In the genomic region with DNA sequence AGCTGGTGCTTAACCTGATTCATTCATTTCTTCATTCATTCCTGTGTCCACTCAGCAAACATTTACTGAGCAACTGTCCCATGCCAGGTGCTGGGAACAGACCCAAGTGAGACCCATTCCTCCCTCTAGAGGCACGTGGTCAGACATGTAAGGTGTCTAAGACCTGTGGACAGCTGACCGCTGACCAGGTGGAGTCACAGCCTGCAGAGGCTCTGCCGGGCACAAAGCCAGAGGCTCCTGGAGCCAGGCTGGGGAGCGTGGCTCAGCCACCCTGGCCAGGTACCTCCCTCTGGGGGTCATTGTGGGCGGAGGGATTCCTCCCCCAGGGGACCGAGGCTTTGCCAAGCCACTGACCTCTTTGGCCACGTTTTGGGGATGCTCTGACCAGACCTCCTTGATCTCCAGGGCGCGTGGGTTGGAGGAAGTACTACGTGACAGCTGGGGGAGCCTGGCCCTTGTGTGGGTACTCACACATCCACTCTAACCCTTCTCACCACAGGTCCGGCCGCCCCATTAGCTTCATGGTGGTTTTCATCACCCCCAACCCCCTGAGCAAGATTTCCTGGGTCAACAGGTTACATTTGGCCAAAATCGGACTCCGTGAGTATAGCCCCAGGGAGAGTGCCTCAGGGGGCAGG, we compare ENCODE assay signal across 26 cellular contexts.
DNase-seq lines count a peak whose midpoint lies in the region; ATAC-seq and TF ChIP-seq lines count a peak whose summit lies in the region.
"Had no signal": no experiment of that assay in that cellular context is flagged by ENCODE, and none has a peak within 500 bp of the region (broad histone marks: within the 10 kb centered on the region; RNA-seq: fewer than 3 reads in every experiment).

No MANE protein-coding gene starts in this region.

- H3K4me3 Mint-ChIP-seq in chondrocyte (ENCODE audit: unreplicated experiment) = no peak overlapping the region
- H3K4me3 Mint-ChIP-seq: CD4-positive, alpha-beta memory T cell; HFFc6 had no signal

- 35% methylated on average over 8 of the region's 14 CpGs for WGBS in right lobe of liver (ENCODE audit: insufficient coverage, low coverage, low lambda C conversion rate, missing lambda C conversion rate)

- no peak for TF ChIP-seq POLR2A in right lobe of liver (IDR thresholded peaks at IDR 0.05)

- peak; percentile 47 to 67 (median 48) for ATAC-seq in right lobe of liver
- ATAC-seq in HG03469 (IDR thresholded peaks at IDR 0.05; ENCODE audit: unreplicated experiment) = no peak

- H3K4me1 ChIP-seq in right lobe of liver = no peaks in the 10 kb centered on the region
- H3K4me1 ChIP-seq: HAP-1 had no signal

- peak overlapping the region; percentile 12 for H3K27ac Mint-ChIP-seq in chondrocyte (ENCODE audit: unreplicated experiment)
- H3K27ac Mint-ChIP-seq: CD4-positive, alpha-beta memory T cell; HFFc6 had no signal

- in situ Hi-C loops in brain microvascular endothelial cell (cut with HindIII; ENCODE audit: low pct_ligation_motif_present, low sequenced_read_pairs) = no loop called here

- H3K4me3 ChIP-seq in right lobe of liver = no peak overlapping the region
- H3K4me3 ChIP-seq in brain microvascular endothelial cell (ENCODE audit: low read depth, low read length) = no peak overlapping the region
- H3K4me3 ChIP-seq: HAP-1, Peyer's patch had no signal

- peaks cover 58% of the 10 kb centered on the region for H3K36me3 Mint-ChIP-seq in chondrocyte (ENCODE audit: low read depth)
- H3K36me3 Mint-ChIP-seq: CD4-positive, alpha-beta memory T cell had no signal

- H3K4me1 Mint-ChIP-seq in chondrocyte (ENCODE audit: low read depth) = peaks cover 17% of the 10 kb centered on the region
- H3K4me1 Mint-ChIP-seq: CD4-positive, alpha-beta memory T cell had no signal

- no peak for TF ChIP-seq CTCF in chondrocyte (IDR thresholded peaks at IDR 0.05)
- TF ChIP-seq CTCF in right lobe of liver (IDR thresholded peaks at IDR 0.05) = no peak
- TF ChIP-seq CTCF in brain microvascular endothelial cell (IDR thresholded peaks at IDR 0.05; ENCODE audit: low read depth, low read length, missing control alignments) = no peak

- no peaks in the 10 kb centered on the region for H3K27me3 Mint-ChIP-seq in chondrocyte (ENCODE audit: low read depth)

- H3K9me3 ChIP-seq in right lobe of liver = no peaks in the 10 kb centered on the region
- H3K9me3 ChIP-seq: HAP-1, Peyer's patch had no signal

- intact Hi-C loops in right lobe of liver (cut with DNase I) = no loop called here

- H3K27ac ChIP-seq in right lobe of liver (no peak overlapping the region), brain microvascular endothelial cell (no peak overlapping the region)
- H3K27ac ChIP-seq: Peyer's patch had no signal

- H3K36me3 ChIP-seq in right lobe of liver (peaks cover 17 to 93% (median 58%) of the 10 kb centered on the region in 4 donors), brain microvascular endothelial cell (replicated peaks) (peaks cover 34% of the 10 kb centered on the region)
- H3K36me3 ChIP-seq: HAP-1 had no signal

- H3K27me3 ChIP-seq in right lobe of liver = no peaks in the 10 kb centered on the region
- H3K27me3 ChIP-seq in brain microvascular endothelial cell (replicated peaks) = no peaks in the 10 kb centered on the region
- H3K27me3 ChIP-seq: Peyer's patch had no signal

- H3K9me3 Mint-ChIP-seq in chondrocyte (ENCODE audit: low read depth) = no peaks in the 10 kb centered on the region
- H3K9me3 Mint-ChIP-seq: CD4-positive, alpha-beta memory T cell; HFFc6 had no signal

- peak; percentile 27 for DNase-seq in NK-92 treated with Interleukin-12 subunit alpha and Interleukin-12 subunit beta, amount 100 ng/mL, for 24 hours (lab: John Stamatoyannopoulos, UW)
- DNase-seq in NK-92 (lab: John Stamatoyannopoulos, UW; ENCODE audit: unreplicated experiment) (no peak), chondrocyte (ENCODE audit: low spot score) (no peak), right lobe of liver (peak; percentile 62 to 75 (median 71)), brain microvascular endothelial cell (no peak), NCI-H187 treated with DMSO at 0.1 percent for 48 hours (lab: John Stamatoyannopoulos, UW) (no peak)
- DNase-seq: 8988T; ACHN; CD4-positive, alpha-beta memory T cell; COR-L47; DMS53; GOT3; HFFc6; Kasumi-1; NCI-H1105; NCI-H1436 treated with DMSO at 0.1 percent for 48 hours; NCI-H1930; NCI-H2107; NCI-H446; NCI-H526; NCI-H82; OCI-M1; Peyer's patch; SHP77 treated with DMSO at 0.1 percent for 48 hours had no signal

Comparison
In these comparisons a context has a peak if more than half of its experiments do, and no peak if none do; other contexts are left out.
1. DNase-seq: peak in NK-92 treated with Interleukin-12 subunit alpha and Interleukin-12 subunit beta, amount 100 ng/mL, for 24 hours (single experiment) and right lobe of liver (3 of 3); none in NK-92 (single experiment), chondrocyte (single experiment), brain microvascular endothelial cell (single experiment) and NCI-H187 treated with DMSO at 0.1 percent for 48 hours (single experiment).